28 cellular contexts compared by ENCODE assay signal in the genomic region with DNA sequence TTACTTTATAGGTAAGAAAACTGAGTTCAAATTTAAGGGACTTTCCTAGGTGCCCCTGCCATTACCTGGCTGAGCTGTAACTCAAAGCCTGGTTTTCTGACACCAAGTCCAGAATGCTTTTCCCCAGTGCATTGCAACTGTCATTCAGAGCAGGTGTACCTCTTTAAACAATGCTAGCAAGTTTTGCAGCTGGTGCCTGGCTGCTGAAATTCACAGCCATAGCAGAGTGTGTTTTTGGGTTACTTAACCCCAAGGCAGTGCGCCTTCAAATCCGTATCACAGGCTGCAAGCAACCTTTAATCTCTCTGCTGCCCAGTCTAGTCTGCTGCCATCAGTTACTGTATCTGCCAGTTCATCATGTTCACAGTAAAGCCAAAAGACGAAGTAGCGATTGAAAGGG.
"Had no signal": no experiment of that assay in that cellular context is flagged by ENCODE, and none has a peak within 500 bp of the region (broad histone marks: within the 10 kb centered on the region; RNA-seq: fewer than 3 reads in every experiment).

No MANE protein-coding gene starts in this region.

- ATAC-seq: left colon; left lung; lower lobe of right lung; naive thymus-derived CD8-positive, alpha-beta T cell; right lobe of liver; stimulated activated memory B cell treated with anti-CD40 and anti-IgM and Interleukin-4, amounts not matched to agents 10 μg/mL and 1 μg/mL and 100 μg/mL, for 72 hours; stimulated activated naive CD8-positive, alpha-beta T cell treated with anti-CD3 and anti-CD28 coated beads, Interleukin-15, amount 100 ng/mL, for 72 hours had no signal

- H3K4me3 ChIP-seq: left lung, lower lobe of right lung, psoas muscle, right lobe of liver, smooth muscle cell, testis, thyroid gland, transverse colon, upper lobe of left lung, vagina had no signal

- H3K4me1 ChIP-seq: left lung, lower lobe of right lung, parathyroid adenoma, right lobe of liver, testis, thyroid gland, upper lobe of left lung, vagina had no signal

- H3K36me3 ChIP-seq: left lung, lower lobe of right lung, right lobe of liver, thyroid gland, transverse colon, upper lobe of left lung, vagina had no signal

- H3K27me3 ChIP-seq: left lung, right lobe of liver, testis, thyroid gland, transverse colon, upper lobe of left lung, vagina had no signal

- DNase-seq: hypothalamus; immature natural killer cell; kidney; left colon; left lung; lower lobe of right lung; mammary epithelial cell; mesenchymal stem cell; naive thymus-derived CD8-positive, alpha-beta T cell; nucleus accumbens; psoas muscle; right lobe of liver; stimulated activated CD4-positive, alpha-beta T cell treated with anti-CD3 and anti-CD28 coated beads, Interleukin-1b, Interleukin-23, amount 100 ng/mL, for 48 hours; stimulated activated CD4-positive, alpha-beta T cell treated with anti-CD3 and anti-CD28 coated beads, Interleukin-2, amount 100 ng/mL, for 48 hours; stimulated activated CD4-positive, alpha-beta T cell treated with anti-CD3 and anti-CD28 coated beads, Interleukin-4, amount 100 ng/mL, for 4 hours; stimulated activated CD8-positive, alpha-beta memory T cell treated with anti-CD3 and anti-CD28 coated beads, Interleukin-4, amount 100 ng/mL, for 48 hours; stimulated activated naive CD4-positive, alpha-beta T cell treated with Interleukin-2 at 50 U/mL for 16 hours; stimulated activated naive CD8-positive, alpha-beta T cell treated with anti-CD3 and anti-CD28 coated beads, Interleukin-15, amount 100 ng/mL, for 72 hours; substantia nigra; testis; thyroid gland; transverse colon; upper lobe of left lung had no signal

- H3K27ac ChIP-seq: left lung, lower lobe of right lung, parathyroid adenoma, psoas muscle, right lobe of liver, testis, thyroid gland, transverse colon, upper lobe of left lung, vagina had no signal

- FAIRE-seq: islet of Langerhans, kidney had no signal

- H3K9me3 ChIP-seq: left lung, lower lobe of right lung, psoas muscle, right lobe of liver, testis, thyroid gland, transverse colon, upper lobe of left lung, vagina had no signal
